In the genomic region with DNA sequence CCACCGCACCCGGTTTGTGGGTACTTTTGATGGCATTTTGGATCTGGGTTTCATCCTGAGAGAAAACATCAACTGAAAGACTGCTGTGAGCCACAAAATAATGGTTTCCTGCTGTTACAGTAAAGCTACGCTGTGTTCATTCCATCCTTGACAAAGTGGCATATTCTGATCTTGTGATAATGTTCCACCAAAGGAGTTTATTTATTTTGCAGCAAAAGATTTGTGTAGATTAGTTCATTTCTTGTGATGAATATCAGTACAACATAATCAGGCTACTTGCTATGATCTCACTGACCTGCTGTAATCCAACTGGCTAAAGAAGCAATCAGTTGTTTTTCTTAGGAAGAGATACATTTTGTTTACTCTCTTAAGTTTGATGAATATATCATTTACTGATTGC, we compare ENCODE assay signal across 34 cellular contexts.
"Had no signal": no experiment of that assay in that cellular context is flagged by ENCODE, and none has a peak within 500 bp of the region (broad histone marks: within the 10 kb centered on the region; RNA-seq: fewer than 3 reads in every experiment).

No MANE protein-coding gene starts in this region.

- H3K4me3 ChIP-seq: MG63 had no signal

- H3K9me3 ChIP-seq: MG63 had no signal

- ATAC-seq: activated CD4-positive, alpha-beta T cell treated with anti-CD3 and anti-CD28 coated beads for 36 hours; activated CD8-positive, alpha-beta T cell treated with anti-CD3 and anti-CD28 coated beads, Interleukin-2, amount 10 ng/mL, durations not matched to agents 7 days and 5 days; activated naive CD8-positive, alpha-beta T cell treated with anti-CD3 and anti-CD28 coated beads, Interleukin-2, amount 50 U/mL, for 24 hours; activated T-cell treated with anti-CD3 and anti-CD28 coated beads, Interleukin-2, amount 50 U/mL, for 4 hours; PC-3; Right ventricle myocardium inferior had no signal

- H3K36me3 ChIP-seq: brain microvascular endothelial cell, MG63, WERI-Rb-1 had no signal

- H3K4me3 Mint-ChIP-seq: activated CD4-positive, alpha-beta T cell treated with anti-CD3 and anti-CD28 coated beads for 36 hours; activated CD4-positive, alpha-beta T cell treated with anti-CD3 and anti-CD28 coated beads, Interleukin-2, amount 10 ng/mL, durations not matched to agents 7 days and 5 days; activated CD8-positive, alpha-beta T cell treated with anti-CD3 and anti-CD28 coated beads, Interleukin-2, amount 10 ng/mL, durations not matched to agents 7 days and 5 days; activated naive CD4-positive, alpha-beta T cell treated with anti-CD3 and anti-CD28 coated beads, Interleukin-2, amount 10 ng/mL, durations not matched to agents 7 days and 5 days; activated naive CD8-positive, alpha-beta T cell; activated naive CD8-positive, alpha-beta T cell treated with anti-CD3 and anti-CD28 coated beads, Interleukin-2, amount 50 U/mL, for 24 hours; activated T-cell treated with anti-CD3 and anti-CD28 coated beads, Interleukin-2, amount 50 U/mL, for 4 hours; activated T-helper 1 cell treated with anti-CD3 and anti-CD28 coated beads, Interleukin-12 subunit alpha, Interleukin-12 subunit beta, Interleukin-2, Interleukin-4 antibody, amounts not matched to agents 30 ng/mL and 10 ng/mL and 1 ng/mL, durations not matched to agents 14 hours and 24 hours and 36 hours had no signal

- H3K27ac ChIP-seq: brain microvascular endothelial cell, RWPE1, WERI-Rb-1 had no signal

- DNase-seq: activated CD4-positive, alpha-beta T cell treated with anti-CD3 and anti-CD28 coated beads for 36 hours; activated CD4-positive, alpha-beta T cell treated with anti-CD3 and anti-CD28 coated beads, Interleukin-2, amount 10 ng/mL, durations not matched to agents 7 days and 5 days; activated CD4-positive, alpha-beta T cell treated with anti-CD3 and anti-CD28 coated beads, Interleukin-2, amount 50 U/mL, for 48 hours; activated CD4-positive, CD25-positive, alpha-beta regulatory T cell; activated CD8-positive, alpha-beta memory T cell treated with anti-CD3 and anti-CD28 coated beads, Interleukin-2, amount 50 U/mL, for 4 hours; activated CD8-positive, alpha-beta T cell treated with anti-CD3 and anti-CD28 coated beads, Interleukin-2, amount 10 ng/mL, durations not matched to agents 7 days and 5 days; activated effector memory CD4-positive, alpha-beta T cell treated with Interleukin-2 at 50 U/mL for 16 hours; activated naive CD4-positive, alpha-beta T cell treated with anti-CD3 and anti-CD28 coated beads, Interleukin-2, amount 10 ng/mL, durations not matched to agents 7 days and 5 days; activated naive CD8-positive, alpha-beta T cell treated with anti-CD3 and anti-CD28 coated beads, Interleukin-2, amount 50 U/mL, for 24 hours; activated T-cell treated with anti-CD3 and anti-CD28 coated beads for 4 hours; activated T-cell treated with anti-CD3 and anti-CD28 coated beads, Interleukin-2, amount 50 U/mL, for 4 hours; amniotic stem cell; aorta; brain microvascular endothelial cell; central memory CD4-positive, alpha-beta T cell; Karpas-422; MG63; NCI-H1048; NCI-H1105 treated with DMSO at 0.1 percent for 48 hours; NCI-H1436 treated with DMSO at 0.1 percent for 48 hours; NCI-H1694 treated with DMSO at 0.1 percent for 48 hours; NCI-H2029; NCI-H510A; NCI-H526; NCI-H748 treated with DMSO at 0.1 percent for 48 hours; NK-92 treated with Interleukin-12 subunit alpha and Interleukin-12 subunit beta, amount 100 ng/mL, for 24 hours; PC-3; SIG-M5; T1000; WERI-Rb-1 had no signal

- H3K36me3 Mint-ChIP-seq: activated naive CD4-positive, alpha-beta T cell treated with anti-CD3 and anti-CD28 coated beads, Interleukin-2, amount 10 ng/mL, durations not matched to agents 7 days and 5 days; activated naive CD8-positive, alpha-beta T cell had no signal

- H3K27me3 ChIP-seq: brain microvascular endothelial cell, MG63 had no signal

- H3K4me1 Mint-ChIP-seq: activated CD4-positive, alpha-beta T cell treated with anti-CD3 and anti-CD28 coated beads for 36 hours; activated naive CD8-positive, alpha-beta T cell treated with anti-CD3 and anti-CD28 coated beads, Interleukin-2, amount 50 U/mL, for 24 hours had no signal

- H3K9me3 Mint-ChIP-seq: activated CD4-positive, alpha-beta T cell treated with anti-CD3 and anti-CD28 coated beads, Interleukin-2, amount 10 ng/mL, durations not matched to agents 7 days and 5 days; activated naive CD4-positive, alpha-beta T cell treated with anti-CD3 and anti-CD28 coated beads, Interleukin-2, amount 10 ng/mL, durations not matched to agents 7 days and 5 days; activated naive CD8-positive, alpha-beta T cell treated with anti-CD3 and anti-CD28 coated beads, Interleukin-2, amount 50 U/mL, for 24 hours; activated T-cell treated with anti-CD3 and anti-CD28 coated beads, Interleukin-2, amount 50 U/mL, for 4 hours; activated T-helper 1 cell treated with anti-CD3 and anti-CD28 coated beads, Interleukin-12 subunit alpha, Interleukin-12 subunit beta, Interleukin-2, Interleukin-4 antibody, amounts not matched to agents 30 ng/mL and 10 ng/mL and 1 ng/mL, durations not matched to agents 14 hours and 24 hours and 36 hours had no signal

- H3K27ac Mint-ChIP-seq: activated CD4-positive, alpha-beta T cell treated with anti-CD3 and anti-CD28 coated beads for 36 hours; activated CD4-positive, alpha-beta T cell treated with anti-CD3 and anti-CD28 coated beads, Interleukin-2, amount 10 ng/mL, durations not matched to agents 7 days and 5 days; activated CD8-positive, alpha-beta T cell treated with anti-CD3 and anti-CD28 coated beads, Interleukin-2, amount 10 ng/mL, durations not matched to agents 7 days and 5 days; activated naive CD4-positive, alpha-beta T cell treated with anti-CD3 and anti-CD28 coated beads, Interleukin-2, amount 10 ng/mL, durations not matched to agents 7 days and 5 days; activated naive CD8-positive, alpha-beta T cell; activated naive CD8-positive, alpha-beta T cell treated with anti-CD3 and anti-CD28 coated beads, Interleukin-2, amount 50 U/mL, for 24 hours; activated T-helper 1 cell treated with anti-CD3 and anti-CD28 coated beads, Interleukin-12 subunit alpha, Interleukin-12 subunit beta, Interleukin-2, Interleukin-4 antibody, amounts not matched to agents 30 ng/mL and 10 ng/mL and 1 ng/mL, durations not matched to agents 14 hours and 24 hours and 36 hours had no signal
